20 cellular contexts compared by ENCODE assay signal in the genomic region with DNA sequence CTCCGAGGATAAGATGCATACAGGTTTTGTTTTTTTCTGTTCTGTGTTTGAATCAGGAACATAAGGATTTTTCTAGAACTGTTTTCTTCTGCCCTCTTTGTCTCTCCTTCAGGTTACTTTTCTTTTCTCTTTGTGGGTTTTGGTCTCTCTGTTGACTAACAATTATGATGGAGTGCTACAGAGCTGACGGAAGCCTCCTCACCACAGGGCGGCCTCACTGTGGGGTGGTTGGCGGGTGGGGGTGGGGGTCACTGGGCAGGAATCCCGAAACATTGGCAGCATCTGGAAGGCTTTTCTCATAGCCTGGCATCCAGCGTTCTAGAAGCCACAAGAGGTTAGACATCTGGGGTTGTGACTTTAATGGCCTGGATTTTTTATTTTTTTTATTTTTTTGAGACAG. TPM values are rescaled to one million over a fixed set of nuclear protein-coding genes. Genes with fewer than 3 reads are reported as not detected.
DNase-seq lines count a peak whose midpoint lies in the region; ATAC-seq and TF ChIP-seq lines count a peak whose summit lies in the region.
"Had no signal": no experiment of that assay in that cellular context is flagged by ENCODE, and none has a peak within 500 bp of the region (broad histone marks: within the 10 kb centered on the region; RNA-seq: fewer than 3 reads in every experiment).

No MANE protein-coding gene starts in this region.

- H3K27ac Mint-ChIP-seq in activated T-cell treated with anti-CD3 and anti-CD28 coated beads, Interleukin-2, amount 50 U/mL, for 72 hours, result peak overlapping the region; percentile 0
- peak overlapping the region; percentile 81 for H3K27ac Mint-ChIP-seq in T-helper 2 cell treated with Interferon-gamma antibody and Interleukin-4, amounts not matched to agents 5 μg/mL and 100 μg/mL, for 36 hours
- H3K27ac Mint-ChIP-seq in stimulated activated naive CD8-positive, alpha-beta T cell treated with anti-CD3 and anti-CD28 coated beads, Interleukin-15, amount 100 ng/mL, for 72 hours, result no peak overlapping the region
- H3K27ac Mint-ChIP-seq: memory B cell; stimulated activated naive B cell treated with anti-CD40 and anti-IgM and Interleukin-4, amounts not matched to agents 10 μg/mL and 1 μg/mL and 100 μg/mL, for 72 hours had no signal

- H3K4me3 ChIP-seq in testis, result no peak overlapping the region
- H3K4me3 ChIP-seq: hepatocyte, vagina had no signal

- H3K36me3 ChIP-seq in testis (ENCODE audit: low read depth, missing control alignments), result no peaks in the 10 kb centered on the region
- H3K36me3 ChIP-seq: vagina had no signal

- TF ChIP-seq CTCF in testis (IDR thresholded peaks at IDR 0.05), result no peak

- H3K4me3 Mint-ChIP-seq in activated T-cell treated with anti-CD3 and anti-CD28 coated beads, Interleukin-2, amount 50 U/mL, for 72 hours, result peak overlapping the region; percentile 15 to 45
- peak overlapping the region; percentile 65 for H3K4me3 Mint-ChIP-seq in T-helper 2 cell treated with Interferon-gamma antibody and Interleukin-4, amounts not matched to agents 5 μg/mL and 100 μg/mL, for 36 hours
- H3K4me3 Mint-ChIP-seq in stimulated activated naive CD8-positive, alpha-beta T cell treated with anti-CD3 and anti-CD28 coated beads, Interleukin-15, amount 100 ng/mL, for 72 hours, result peak overlapping the region in 1 of 2 donors; percentile 30
- H3K4me3 Mint-ChIP-seq: memory B cell; stimulated activated naive B cell treated with anti-CD40 and anti-IgM and Interleukin-4, amounts not matched to agents 10 μg/mL and 1 μg/mL and 100 μg/mL, for 72 hours had no signal

- H3K4me1 Mint-ChIP-seq in activated T-cell treated with anti-CD3 and anti-CD28 coated beads, Interleukin-2, amount 50 U/mL, for 72 hours (ENCODE audit: low read depth), result peaks cover 32% of the 10 kb centered on the region
- peaks cover 18% of the 10 kb centered on the region for H3K4me1 Mint-ChIP-seq in T-helper 2 cell treated with Interferon-gamma antibody and Interleukin-4, amounts not matched to agents 5 μg/mL and 100 μg/mL, for 36 hours (ENCODE audit: low read depth)
- peaks cover 38% of the 10 kb centered on the region for H3K4me1 Mint-ChIP-seq in stimulated activated naive CD8-positive, alpha-beta T cell treated with anti-CD3 and anti-CD28 coated beads, Interleukin-15, amount 100 ng/mL, for 72 hours

- no peaks in the 10 kb centered on the region for H3K4me1 ChIP-seq in testis
- H3K4me1 ChIP-seq: Caco-2 had no signal

- peaks cover 6% of the 10 kb centered on the region in 2 donors for H3K9me3 Mint-ChIP-seq in activated T-cell treated with anti-CD3 and anti-CD28 coated beads, Interleukin-2, amount 50 U/mL, for 72 hours
- peaks cover 12% of the 10 kb centered on the region for H3K9me3 Mint-ChIP-seq in T-helper 2 cell treated with Interferon-gamma antibody and Interleukin-4, amounts not matched to agents 5 μg/mL and 100 μg/mL, for 36 hours
- peaks cover 8 to 9% of the 10 kb centered on the region in 2 donors for H3K9me3 Mint-ChIP-seq in stimulated activated naive CD8-positive, alpha-beta T cell treated with anti-CD3 and anti-CD28 coated beads, Interleukin-15, amount 100 ng/mL, for 72 hours

- peaks cover 7% of the 10 kb centered on the region in 2 donors for H3K36me3 Mint-ChIP-seq in activated T-cell treated with anti-CD3 and anti-CD28 coated beads, Interleukin-2, amount 50 U/mL, for 72 hours (ENCODE audit: insufficient read depth in 2 of 2)
- H3K36me3 Mint-ChIP-seq in T-helper 2 cell treated with Interferon-gamma antibody and Interleukin-4, amounts not matched to agents 5 μg/mL and 100 μg/mL, for 36 hours (ENCODE audit: low read depth), result peaks cover 9% of the 10 kb centered on the region

- intact Hi-C loops in testis (cut with DNase I; ENCODE audit: low total_unique reads), result no loop called here

- no peak for TF ChIP-seq POLR2A in testis (IDR thresholded peaks at IDR 0.05)

- no peaks in the 10 kb centered on the region for H3K9me3 ChIP-seq in testis
- H3K9me3 ChIP-seq: Caco-2, vagina had no signal

- no peaks in the 10 kb centered on the region for H3K27me3 Mint-ChIP-seq in activated T-cell treated with anti-CD3 and anti-CD28 coated beads, Interleukin-2, amount 50 U/mL, for 72 hours (ENCODE audit: low read depth)
- peaks cover 4% of the 10 kb centered on the region for H3K27me3 Mint-ChIP-seq in T-helper 2 cell treated with Interferon-gamma antibody and Interleukin-4, amounts not matched to agents 5 μg/mL and 100 μg/mL, for 36 hours (ENCODE audit: low read depth)
- H3K27me3 Mint-ChIP-seq in stimulated activated naive CD8-positive, alpha-beta T cell treated with anti-CD3 and anti-CD28 coated beads, Interleukin-15, amount 100 ng/mL, for 72 hours, result peaks cover 7% of the 10 kb centered on the region

- no peak overlapping the region for H3K27ac ChIP-seq in testis
- H3K27ac ChIP-seq: hepatocyte, vagina, VCaP had no signal

- H3K27me3 ChIP-seq in testis, result no peaks in the 10 kb centered on the region
- H3K27me3 ChIP-seq: vagina had no signal

- WGBS in testis, 2 donors, result 77 to 80% methylated on average over 6 of the region's 6 CpGs

- peak in 1 of 2 donors; percentile 40 for DNase-seq in activated T-cell treated with anti-CD3 and anti-CD28 coated beads, Interleukin-2, amount 50 U/mL, for 72 hours
- DNase-seq in activated T-cell treated with anti-CD3 and anti-CD28 coated beads, Interleukin-2, amount 50 U/mL, for 48 hours, result no peak
- DNase-seq in T-helper 2 cell treated with Interferon-gamma antibody and Interleukin-4, amounts not matched to agents 5 μg/mL and 100 μg/mL, for 36 hours (ENCODE audit: low spot score), result no peak
- DNase-seq in central memory CD4-positive, alpha-beta T cell, result peak; percentile 58
- no peak for DNase-seq in stimulated activated naive CD8-positive, alpha-beta T cell treated with anti-CD3 and anti-CD28 coated beads, Interleukin-15, amount 100 ng/mL, for 72 hours
- DNase-seq in testis (no peak), NCI-H1694 treated with DMSO at 0.1 percent for 48 hours (lab: John Stamatoyannopoulos, UW) (no peak), islet precursor cell (no peak)
- DNase-seq: Caco-2; NCI-H1436; stimulated activated CD4-positive, alpha-beta T cell treated with anti-CD3 and anti-CD28 coated beads, Interleukin-12 subunit alpha, Interleukin-12 subunit beta, amount 100 ng/mL, for 4 hours; stimulated activated naive B cell treated with anti-CD40 and anti-IgM and Interleukin-4, amounts not matched to agents 10 μg/mL and 1 μg/mL and 100 μg/mL, for 72 hours had no signal

- ATAC-seq in activated T-cell treated with anti-CD3 and anti-CD28 coated beads, Interleukin-2, amount 50 U/mL, for 72 hours (replicated peaks in 1 of 2), result peak; percentile 79 to 82
- peak; percentile 84 for ATAC-seq in stimulated activated naive CD8-positive, alpha-beta T cell treated with anti-CD3 and anti-CD28 coated beads, Interleukin-15, amount 100 ng/mL, for 72 hours
- ATAC-seq: HCT116; stimulated activated naive B cell treated with anti-CD40 and anti-IgM and Interleukin-4, amounts not matched to agents 10 μg/mL and 1 μg/mL and 100 μg/mL, for 72 hours had no signal

RNA-seq across cellular contexts. Expression of gene MATK, which starts 12.0 kb away (rescaled TPM):
- 10 to 100 TPM; 15.5 to 19.2 TPM for total RNA-seq in activated T-cell treated with anti-CD3 and anti-CD28 coated beads, Interleukin-2, amount 50 U/mL, for 72 hours
- 10 to 100 TPM; 10.1 TPM for total RNA-seq in testis
- 6.0 TPM for polyA plus RNA-seq in testis (ENCODE audit: insufficient read depth, low read depth, low replicate concordance)
- total RNA-seq: hepatocyte had no signal

RNA-seq across cellular contexts. Expression of gene RAX2, which starts 26.1 kb away (rescaled TPM):
- total RNA-seq in activated T-cell treated with anti-CD3 and anti-CD28 coated beads, Interleukin-2, amount 50 U/mL, for 72 hours, result not detected
- under 1 TPM in 1 of 2 donors, not detected in 1; 0.24 TPM for total RNA-seq in testis
- not detected for polyA plus RNA-seq in testis (ENCODE audit: insufficient read depth, low read depth, low replicate concordance)
- total RNA-seq: Caco-2, cerebellum, hepatocyte, kidney epithelial cell, vagina had no signal
- polyA plus RNA-seq: neural cell had no signal

RNA-seq across cellular contexts. Expression of gene MRPL54, which starts 35.7 kb away (rescaled TPM):
- 10 to 100 TPM; 67.3 to 74.2 TPM for total RNA-seq in activated T-cell treated with anti-CD3 and anti-CD28 coated beads, Interleukin-2, amount 50 U/mL, for 72 hours
- 10 to 100 TPM; 42.4 to 57.4 TPM for total RNA-seq in testis
- polyA plus RNA-seq in testis (ENCODE audit: insufficient read depth, low read depth, low replicate concordance), result 96.4 TPM

RNA-seq across cellular contexts. Expression of gene APBA3, which starts 36.6 kb away (rescaled TPM):
- total RNA-seq in activated T-cell treated with anti-CD3 and anti-CD28 coated beads, Interleukin-2, amount 50 U/mL, for 72 hours, result 10 to 100 TPM; 51.8 to 52.7 TPM
- 10 to 100 TPM; 34.4 to 48.3 TPM for total RNA-seq in testis
- 12.0 TPM for polyA plus RNA-seq in testis (ENCODE audit: insufficient read depth, low read depth, low replicate concordance)

Comparison
In these comparisons a context has a peak if more than half of its experiments do, and no peak if none do; other contexts are left out.
1. H3K27ac Mint-ChIP-seq: peak in activated T-cell treated with anti-CD3 and anti-CD28 coated beads, Interleukin-2, amount 50 U/mL, for 72 hours (single experiment) and T-helper 2 cell treated with Interferon-gamma antibody and Interleukin-4, amounts not matched to agents 5 μg/mL and 100 μg/mL, for 36 hours (single experiment); none in stimulated activated naive CD8-positive, alpha-beta T cell treated with anti-CD3 and anti-CD28 coated beads, Interleukin-15, amount 100 ng/mL, for 72 hours (0 of 2).